Comparison of ENCODE assay signal across 22 cellular contexts in genomic region chr9:35267716-35268115, GRCh38.
DNase-seq lines count a peak whose midpoint lies in the region; ATAC-seq, FAIRE-seq and TF ChIP-seq lines count a peak whose summit lies in the region.
"Had no signal": no experiment of that assay in that cellular context is flagged by ENCODE, and none has a peak within 500 bp of the region (broad histone marks: within the 10 kb centered on the region; RNA-seq: fewer than 3 reads in every experiment).

No MANE protein-coding gene starts in this region.

- H3F3A ChIP-seq in GM23338 (replicated peaks; ENCODE audit: low read depth) (no peaks in the 10 kb centered on the region), MM.1S (ENCODE audit: insufficient read depth, low read length) (no peaks in the 10 kb centered on the region)

- H3K27me3 ChIP-seq in GM23338 (ENCODE audit: insufficient read depth) (no peaks in the 10 kb centered on the region), bronchial epithelial cell (ENCODE audit: control insufficient read depth, insufficient read depth, low read length) (no peaks in the 10 kb centered on the region), MM.1S (replicated peaks; ENCODE audit: insufficient read depth, low read length) (no peaks in the 10 kb centered on the region)
- no peaks in the 10 kb centered on the region for H3K27me3 ChIP-seq in CD4-positive, alpha-beta memory T cell (ENCODE audit: insufficient read depth, low read length)
- H3K27me3 ChIP-seq: tibial nerve had no signal

- intact Hi-C loops in CD4-positive, alpha-beta memory T cell (cut with micrococcal nuclease): no loop called here

- no peak overlapping the region for H3K9ac ChIP-seq in MM.1S (ENCODE audit: low read length)

- ATAC-seq in GM23338: no peak; the same call in 2 of the 3 replicates
- ATAC-seq: activated CD8-positive, alpha-beta memory T cell treated with anti-CD3 and anti-CD28 coated beads, Interleukin-2, amount 10 ng/mL, durations not matched to agents 7 days and 5 days; activated T-cell treated with anti-CD3 and anti-CD28 coated beads, Interleukin-2, amount 50 U/mL, for 72 hours; left lobe of liver; mucosa of descending colon had no signal

- H3K9me3 ChIP-seq in MM.1S (replicated peaks; ENCODE audit: insufficient read depth, low read length): no peaks in the 10 kb centered on the region
- no peaks in the 10 kb centered on the region for H3K9me3 ChIP-seq in CD4-positive, alpha-beta memory T cell (ENCODE audit: control insufficient read depth in 1 of 2, low read length in 2 of 2)
- H3K9me3 ChIP-seq: mucosa of descending colon, tibial nerve had no signal

- H3K4me3 Mint-ChIP-seq in GM23338 (no peak overlapping the region), glutamatergic neuron (ENCODE audit: unreplicated experiment) (no peak overlapping the region)
- H3K4me3 Mint-ChIP-seq in CD4-positive, alpha-beta memory T cell: no peak overlapping the region
- H3K4me3 Mint-ChIP-seq: activated CD4-positive, alpha-beta T cell treated with anti-CD3 and anti-CD28 coated beads, Interleukin-2, amount 10 ng/mL, durations not matched to agents 7 days and 5 days; activated CD8-positive, alpha-beta memory T cell treated with anti-CD3 and anti-CD28 coated beads, Interleukin-2, amount 10 ng/mL, durations not matched to agents 7 days and 5 days; activated T-cell treated with anti-CD3 and anti-CD28 coated beads, Interleukin-2, amount 50 U/mL, for 72 hours had no signal

- peaks cover 5% of the 10 kb centered on the region; the same call in 1 of the 2 replicates for H3K4me1 ChIP-seq in GM23338 (ENCODE audit: insufficient read depth)
- no peaks in the 10 kb centered on the region for H3K4me1 ChIP-seq in MM.1S (ENCODE audit: low read length)
- no peaks in the 10 kb centered on the region for H3K4me1 ChIP-seq in CD4-positive, alpha-beta memory T cell (ENCODE audit: insufficient read depth, low read length)
- H3K4me1 ChIP-seq: tibial nerve had no signal

- no peaks in the 10 kb centered on the region for H3K27me3 Mint-ChIP-seq in GM23338 (ENCODE audit: insufficient read depth, low read depth, poor library complexity)
- H3K27me3 Mint-ChIP-seq in glutamatergic neuron (ENCODE audit: unreplicated experiment): no peaks in the 10 kb centered on the region
- H3K27me3 Mint-ChIP-seq in CD4-positive, alpha-beta memory T cell: peaks cover 8 to 18% of the 10 kb centered on the region in 2 donors

- DNase-seq in GM23338 (ENCODE audit: low spot score): peak; percentile 13
- DNase-seq in bronchial epithelial cell (ENCODE audit: low read depth): peak; percentile 12
- no peak for DNase-seq in glutamatergic neuron
- DNase-seq in retinal pigment epithelial cell (ENCODE audit: low read depth): peak; percentile 20
- no peak for DNase-seq in RWPE1 (ENCODE audit: low spot score)
- DNase-seq in MM.1S: no peak
- no peak for DNase-seq in CD4-positive, alpha-beta memory T cell
- DNase-seq: activated CD4-positive, alpha-beta T cell treated with anti-CD3 and anti-CD28 coated beads, Interleukin-2, amount 10 ng/mL, durations not matched to agents 7 days and 5 days; activated CD8-positive, alpha-beta memory T cell treated with anti-CD3 and anti-CD28 coated beads, Interleukin-2, amount 10 ng/mL, durations not matched to agents 7 days and 5 days; activated naive CD4-positive, alpha-beta T cell treated with Interleukin-2 at 50 U/mL for 16 hours; activated T-cell treated with anti-CD3 and anti-CD28 coated beads, Interleukin-2, amount 50 U/mL, for 72 hours; amygdala; DMS153; GOT3; mucosa of descending colon; NCI-H1092; NCI-H187; posterior cingulate gyrus; T-helper 9 cell had no signal

- no peak overlapping the region for H3K4me3 ChIP-seq in GM23338
- H3K4me3 ChIP-seq in bronchial epithelial cell (ENCODE audit: low read depth, low read length): no peak overlapping the region
- no peak overlapping the region for H3K4me3 ChIP-seq in retinal pigment epithelial cell (ENCODE audit: low read length)
- no peak overlapping the region for H3K4me3 ChIP-seq in MM.1S (ENCODE audit: low read length)
- no peak overlapping the region for H3K4me3 ChIP-seq in CD4-positive, alpha-beta memory T cell (ENCODE audit: low read length in 2 of 2)
- H3K4me3 ChIP-seq: mucosa of descending colon, tibial nerve had no signal

- H3K9me3 Mint-ChIP-seq in GM23338 (no peaks in the 10 kb centered on the region), glutamatergic neuron (ENCODE audit: unreplicated experiment) (peaks cover 4% of the 10 kb centered on the region)
- H3K9me3 Mint-ChIP-seq in CD4-positive, alpha-beta memory T cell: no peaks in the 10 kb centered on the region
- H3K9me3 Mint-ChIP-seq: activated CD4-positive, alpha-beta T cell treated with anti-CD3 and anti-CD28 coated beads, Interleukin-2, amount 10 ng/mL, durations not matched to agents 7 days and 5 days; activated T-cell treated with anti-CD3 and anti-CD28 coated beads, Interleukin-2, amount 50 U/mL, for 72 hours had no signal

- H4K20me1 ChIP-seq in GM23338 (replicated peaks; ENCODE audit: insufficient read depth): 0 out of 2 replicates have a peak, but pooled peaks cover 4% of the 10 kb centered on the region
- H4K20me1 ChIP-seq in MM.1S (ENCODE audit: insufficient read depth, low read length): no peaks in the 10 kb centered on the region

- H3K9me2 ChIP-seq in GM23338 (ENCODE audit: insufficient read depth): 0 out of 2 replicates have a peak, but pooled peaks cover 3% of the 10 kb centered on the region
- no peaks in the 10 kb centered on the region for H3K9me2 ChIP-seq in MM.1S (replicated peaks; ENCODE audit: insufficient read depth, low read length)

- no peak overlapping the region for H3K4me2 ChIP-seq in GM23338
- no peak overlapping the region for H3K4me2 ChIP-seq in MM.1S (ENCODE audit: low read depth, low read length)

- H3K36me3 ChIP-seq in GM23338 (ENCODE audit: insufficient read depth): no peaks in the 10 kb centered on the region
- H3K36me3 ChIP-seq in bronchial epithelial cell (ENCODE audit: control insufficient read depth, insufficient read depth, low read length): no peaks in the 10 kb centered on the region
- H3K36me3 ChIP-seq in MM.1S (replicated peaks; ENCODE audit: insufficient read depth, low read length): no peaks in the 10 kb centered on the region
- H3K36me3 ChIP-seq in CD4-positive, alpha-beta memory T cell (ENCODE audit: insufficient read depth, low read length): no peaks in the 10 kb centered on the region

- H3K27ac ChIP-seq in GM23338 (ENCODE audit: low read depth) (no peak overlapping the region), RWPE1 (no peak overlapping the region), MM.1S (ENCODE audit: low read length) (no peak overlapping the region)
- H3K27ac ChIP-seq in CD4-positive, alpha-beta memory T cell (ENCODE audit: low read depth, low read length): no peak overlapping the region
- H3K27ac ChIP-seq: tibial nerve had no signal

- no peaks in the 10 kb centered on the region for H3K36me3 Mint-ChIP-seq in GM23338 (ENCODE audit: low read depth)
- peaks cover 4% of the 10 kb centered on the region for H3K36me3 Mint-ChIP-seq in glutamatergic neuron (ENCODE audit: unreplicated experiment)
- no peaks in the 10 kb centered on the region for H3K36me3 Mint-ChIP-seq in CD4-positive, alpha-beta memory T cell
- H3K36me3 Mint-ChIP-seq: activated CD8-positive, alpha-beta memory T cell treated with anti-CD3 and anti-CD28 coated beads, Interleukin-2, amount 10 ng/mL, durations not matched to agents 7 days and 5 days had no signal

- CTCF ChIA-PET in RWPE1 (lab: Yijun Ruan, JAX): no interaction called here
- CTCF ChIA-PET in CD4-positive, alpha-beta memory T cell (lab: Charles Lee; ENCODE audit: partially characterized antibody): no interaction called here

- H3K27ac Mint-ChIP-seq in GM23338 (no peak overlapping the region), glutamatergic neuron (ENCODE audit: unreplicated experiment) (peak overlapping the region; percentile 6)
- no peak overlapping the region for H3K27ac Mint-ChIP-seq in CD4-positive, alpha-beta memory T cell
- H3K27ac Mint-ChIP-seq: activated CD4-positive, alpha-beta T cell treated with anti-CD3 and anti-CD28 coated beads, Interleukin-2, amount 10 ng/mL, durations not matched to agents 7 days and 5 days; activated CD8-positive, alpha-beta memory T cell treated with anti-CD3 and anti-CD28 coated beads, Interleukin-2, amount 10 ng/mL, durations not matched to agents 7 days and 5 days; activated T-cell treated with anti-CD3 and anti-CD28 coated beads, Interleukin-2, amount 50 U/mL, for 72 hours had no signal

- no peak for TF ChIP-seq CTCF in GM23338 (conservative IDR thresholded peaks at IDR 0.05; ENCODE audit: low read depth in 2 of 2)
- no peak for TF ChIP-seq CTCF in bronchial epithelial cell (IDR thresholded peaks at IDR 0.05; ENCODE audit: insufficient read depth, low read length, severe bottlenecking)
- no peak for TF ChIP-seq CTCF in glutamatergic neuron (IDR thresholded peaks at IDR 0.05; ENCODE audit: partially characterized antibody, unreplicated experiment)
- TF ChIP-seq CTCF in retinal pigment epithelial cell (conservative IDR thresholded peaks at IDR 0.05; ENCODE audit: low read depth, low read length): no peak
- TF ChIP-seq CTCF in RWPE1 (conservative IDR thresholded peaks at IDR 0.05; ENCODE audit: low read depth): no peak
- no peak for TF ChIP-seq CTCF in MM.1S (IDR thresholded peaks at IDR 0.05; ENCODE audit: low read length)

- POLR2A ChIA-PET in RWPE1 (lab: Yijun Ruan, JAX; ENCODE audit: low non-redundant PET): no interaction called here
- POLR2A ChIA-PET in CD4-positive, alpha-beta memory T cell (lab: Charles Lee; ENCODE audit: partially characterized antibody): no interaction called here

- peaks cover 15% of the 10 kb centered on the region for H3K4me1 Mint-ChIP-seq in GM23338
- no peaks in the 10 kb centered on the region for H3K4me1 Mint-ChIP-seq in glutamatergic neuron (ENCODE audit: low read depth, unreplicated experiment)
- no peaks in the 10 kb centered on the region for H3K4me1 Mint-ChIP-seq in CD4-positive, alpha-beta memory T cell
- H3K4me1 Mint-ChIP-seq: activated CD4-positive, alpha-beta T cell treated with anti-CD3 and anti-CD28 coated beads, Interleukin-2, amount 10 ng/mL, durations not matched to agents 7 days and 5 days; activated CD8-positive, alpha-beta memory T cell treated with anti-CD3 and anti-CD28 coated beads, Interleukin-2, amount 10 ng/mL, durations not matched to agents 7 days and 5 days had no signal

- FAIRE-seq in bronchial epithelial cell (lab: Jason Lieb, UNC): no peak
- FAIRE-seq: endometrium had no signal

- no peaks in the 10 kb centered on the region; the same call in 1 of the 2 replicates for H3K79me2 ChIP-seq in GM23338 (replicated peaks; ENCODE audit: insufficient read depth)
- no peaks in the 10 kb centered on the region for H3K79me2 ChIP-seq in MM.1S (ENCODE audit: low read length)

- H2AFZ ChIP-seq in GM23338: no peak overlapping the region
- no peak overlapping the region for H2AFZ ChIP-seq in MM.1S (ENCODE audit: low read length)

TF ChIP-seq in GM23338, 12 proteins besides CTCF, POLR2A, EP300 and RAD21 (continues in another document):
- no peak for TF ChIP-seq ZNF114 (CRISPR knock-in tag; IDR thresholded peaks at IDR 0.05)

Comparison
In these comparisons a context has a peak if more than half of its experiments do, and no peak if none do; other contexts are left out.
1. DNase-seq: peak in GM23338 (single experiment), bronchial epithelial cell (single experiment) and retinal pigment epithelial cell (single experiment); none in glutamatergic neuron (single experiment), RWPE1 (single experiment), MM.1S (single experiment) and CD4-positive, alpha-beta memory T cell (0 of 5).